19 cellular contexts compared by ENCODE assay signal in the genomic region with DNA sequence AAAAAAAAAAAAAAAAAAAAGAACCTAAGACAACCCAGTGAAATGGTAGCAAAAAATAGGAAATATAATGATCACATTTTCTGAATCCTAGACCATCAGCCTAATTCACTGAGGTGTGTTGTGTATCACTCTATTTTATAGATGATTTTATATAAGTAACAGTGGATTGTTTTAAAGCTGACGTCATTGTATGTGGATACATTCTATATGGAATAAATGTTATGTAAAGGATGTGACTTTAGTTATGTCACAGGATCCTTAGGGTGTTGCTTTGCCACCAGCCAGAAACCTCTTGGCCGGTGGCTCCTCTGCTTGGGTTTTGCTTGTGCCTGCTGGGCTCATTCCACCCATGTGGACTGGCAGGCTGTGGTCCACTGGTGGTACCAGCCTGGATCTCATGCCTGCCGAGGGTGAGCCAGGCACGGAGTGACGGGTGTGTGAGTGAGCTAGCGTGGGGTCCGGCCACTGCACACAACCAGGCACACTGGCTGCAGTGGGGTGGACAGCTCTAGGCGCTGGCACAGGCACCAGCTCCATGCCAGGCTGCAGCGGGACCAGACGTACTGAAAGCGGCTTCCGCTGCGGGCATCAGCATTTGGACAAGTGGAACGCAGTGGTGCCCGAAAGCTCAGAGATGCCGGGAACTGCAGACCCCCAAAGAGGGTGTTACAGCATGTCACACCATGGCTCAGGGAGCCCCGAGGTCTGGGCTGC.
"Had no signal": no experiment of that assay in that cellular context is flagged by ENCODE, and none has a peak within 500 bp of the region (broad histone marks: within the 10 kb centered on the region; RNA-seq: fewer than 3 reads in every experiment).

No MANE protein-coding gene starts in this region.

- ATAC-seq: Right ventricle myocardium inferior, SK-N-SH treated with all-trans-retinoic acid at 6 μM for 48 hours had no signal

- H3K4me1 ChIP-seq: SJCRH30 had no signal

- H3K36me3 ChIP-seq: SJCRH30 had no signal

- H3K9me3 ChIP-seq: SJCRH30 had no signal

- H3K4me3 ChIP-seq: SJCRH30 had no signal

- DNase-seq: Karpas-422, KG1, MM.1S, NCI-H1092 treated with DMSO at 0.1 percent for 48 hours, NCI-H1436, NCI-H187, NCI-H2029, NCI-H2081 treated with DMSO at 0.1 percent for 48 hours, NCI-H2171, NCI-H226, NCI-H446, NCI-H510A, NCI-H524 treated with DMSO at 0.1 percent for 48 hours, NCI-H69, NCI-H774, SHP77 treated with DMSO at 0.1 percent for 48 hours, SJCRH30 had no signal

- H3K27ac ChIP-seq: SJCRH30 had no signal

- H3K27me3 ChIP-seq: SJCRH30 had no signal
